ENCODE assay signal across 9 cellular contexts in the genomic region with DNA sequence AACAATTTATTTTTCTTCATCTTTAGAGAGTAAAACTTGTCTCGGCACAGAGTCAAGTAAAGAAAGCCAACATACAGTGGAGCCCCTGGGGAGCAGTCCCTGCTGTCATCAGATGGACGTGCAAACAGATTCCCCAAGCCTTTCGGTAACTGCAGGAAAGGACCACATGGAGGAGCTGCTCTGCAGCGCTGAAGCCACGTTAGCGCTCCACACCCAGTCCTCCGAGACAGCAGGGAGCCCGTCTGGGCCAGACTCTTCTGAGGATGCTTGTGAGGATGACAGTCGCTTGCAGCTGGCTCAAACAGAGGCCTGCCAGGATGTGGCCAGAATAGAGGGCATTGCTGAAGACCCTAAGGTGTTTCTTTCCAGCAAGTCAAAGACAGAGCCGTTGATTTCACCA.
DNase-seq lines count a peak whose midpoint lies in the region; ATAC-seq lines count a peak whose summit lies in the region.
"Had no signal": no experiment of that assay in that cellular context is flagged by ENCODE, and none has a peak within 500 bp of the region (broad histone marks: within the 10 kb centered on the region; RNA-seq: fewer than 3 reads in every experiment).

No MANE protein-coding gene starts in this region.

- H3K4me3 ChIP-seq in esophagus (ENCODE audit: low read depth in 1 of 2, low read length in 2 of 2) (no peak overlapping the region), muscle layer of colon (ENCODE audit: low read depth in 1 of 2, low read length in 2 of 2) (peak overlapping the region in 1 of 2 donors; percentile 29)

- H3K9ac ChIP-seq in muscle layer of colon (ENCODE audit: low read length): peak overlapping the region; percentile 19

- H3K36me3 ChIP-seq in esophagus (ENCODE audit: control insufficient read depth in 2 of 2, insufficient read depth in 2 of 2, low read length in 1 of 2): peaks cover 3 to 16% of the 10 kb centered on the region in 2 donors
- peaks cover 27% of the 10 kb centered on the region for H3K36me3 ChIP-seq in muscle layer of colon (ENCODE audit: insufficient read depth, low read length)

- no peak for ATAC-seq in HG03159 (IDR thresholded peaks at IDR 0.05; ENCODE audit: unreplicated experiment)

- DNase-seq in AG08396 (ENCODE audit: low spot score) (peak; percentile 69), NCI-H2171 (lab: John Stamatoyannopoulos, UW) (peak; percentile 71), kidney glomerular epithelial cell (lab: John Stamatoyannopoulos, UW) (no peak), H4 (ENCODE audit: low spot score) (no peak)
- DNase-seq in activated naive CD4-positive, alpha-beta T cell treated with anti-CD3 and anti-CD28 coated beads for 36 hours: no peak
- DNase-seq: activated naive CD8-positive, alpha-beta T cell treated with anti-CD3 and anti-CD28 coated beads, Interleukin-2, amount 10 ng/mL, durations not matched to agents 7 days and 5 days had no signal

- H3K9me3 Mint-ChIP-seq in activated naive CD4-positive, alpha-beta T cell treated with anti-CD3 and anti-CD28 coated beads for 36 hours: peaks cover 1% of the 10 kb centered on the region

- H3K27ac ChIP-seq in esophagus (ENCODE audit: low read depth in 2 of 2, low read length in 1 of 2) (peak overlapping the region; percentile 11 to 38), muscle layer of colon (ENCODE audit: low read depth, low read length) (no peak overlapping the region)

- H3K9me3 ChIP-seq in esophagus (ENCODE audit: control insufficient read depth in 2 of 2, insufficient read depth in 1 of 2, low read depth in 1 of 2, low read length in 1 of 2) (no peaks in the 10 kb centered on the region), muscle layer of colon (ENCODE audit: low read length) (no peaks in the 10 kb centered on the region)

- peaks cover 11% of the 10 kb centered on the region for H3K4me1 Mint-ChIP-seq in activated naive CD4-positive, alpha-beta T cell treated with anti-CD3 and anti-CD28 coated beads for 36 hours (ENCODE audit: low read depth)

- CTCF ChIA-PET in activated naive CD4-positive, alpha-beta T cell treated with anti-CD3 and anti-CD28 coated beads for 36 hours (lab: Charles Lee): no interaction called here

- H3K27me3 Mint-ChIP-seq in activated naive CD4-positive, alpha-beta T cell treated with anti-CD3 and anti-CD28 coated beads for 36 hours (ENCODE audit: low read depth): no peaks in the 10 kb centered on the region
- H3K27me3 Mint-ChIP-seq: activated naive CD8-positive, alpha-beta T cell treated with anti-CD3 and anti-CD28 coated beads, Interleukin-2, amount 10 ng/mL, durations not matched to agents 7 days and 5 days had no signal

- H3K27ac Mint-ChIP-seq in activated naive CD4-positive, alpha-beta T cell treated with anti-CD3 and anti-CD28 coated beads for 36 hours: no peak overlapping the region
- H3K27ac Mint-ChIP-seq: activated naive CD8-positive, alpha-beta T cell treated with anti-CD3 and anti-CD28 coated beads, Interleukin-2, amount 10 ng/mL, durations not matched to agents 7 days and 5 days had no signal

- no peak overlapping the region for H3K4me3 Mint-ChIP-seq in activated naive CD4-positive, alpha-beta T cell treated with anti-CD3 and anti-CD28 coated beads for 36 hours
- H3K4me3 Mint-ChIP-seq: activated naive CD8-positive, alpha-beta T cell treated with anti-CD3 and anti-CD28 coated beads, Interleukin-2, amount 10 ng/mL, durations not matched to agents 7 days and 5 days had no signal

- intact Hi-C loops in activated naive CD4-positive, alpha-beta T cell treated with anti-CD3 and anti-CD28 coated beads for 36 hours (cut with micrococcal nuclease): no loop called here

- peaks cover 31% of the 10 kb centered on the region for H3K36me3 Mint-ChIP-seq in activated naive CD4-positive, alpha-beta T cell treated with anti-CD3 and anti-CD28 coated beads for 36 hours (ENCODE audit: low read depth)

- H3K4me1 ChIP-seq in esophagus (ENCODE audit: control insufficient read depth in 2 of 2, insufficient read depth in 2 of 2, low read length in 1 of 2): no peaks in the 10 kb centered on the region
- peaks cover 9% of the 10 kb centered on the region for H3K4me1 ChIP-seq in muscle layer of colon (ENCODE audit: insufficient read depth, low read length)

- WGBS in esophagus, 2 donors: 53 to 56% methylated on average over 10 of the region's 10 CpGs

- no peaks in the 10 kb centered on the region for H3K27me3 ChIP-seq in esophagus (ENCODE audit: control insufficient read depth in 1 of 2, insufficient read depth in 2 of 2, low read length in 2 of 2)
- no peaks in the 10 kb centered on the region for H3K27me3 ChIP-seq in muscle layer of colon (ENCODE audit: control insufficient read depth in 1 of 2, insufficient read depth in 2 of 2, low read length in 2 of 2)

Comparison
In these comparisons a context has a peak if more than half of its experiments do, and no peak if none do; other contexts are left out.
1. DNase-seq: peak in AG08396 (single experiment) and NCI-H2171 (single experiment); none in activated naive CD4-positive, alpha-beta T cell treated with anti-CD3 and anti-CD28 coated beads for 36 hours (single experiment), kidney glomerular epithelial cell (single experiment) and H4 (single experiment).